ENCODE assay signal across 3 cellular contexts in genomic region chr3:33181641-33182040, GRCh38. TPM values are rescaled to one million over a fixed set of nuclear protein-coding genes. Genes with fewer than 3 reads are reported as not detected.
"Had no signal": no experiment of that assay in that cellular context is flagged by ENCODE, and none has a peak within 500 bp of the region (broad histone marks: within the 10 kb centered on the region; RNA-seq: fewer than 3 reads in every experiment).

No MANE protein-coding gene starts in this region.

RNA-seq across cellular contexts. Expression of gene SUSD5, which starts 37.0 kb away (rescaled TPM):
- total RNA-seq: OCI-LY7, PC-3, T-cell had no signal
